Comparison of ENCODE assay signal across 8 cellular contexts in genomic region chr2:38146917-38147307, GRCh38.
DNase-seq lines count a peak whose midpoint lies in the region; ATAC-seq, FAIRE-seq and TF ChIP-seq lines count a peak whose summit lies in the region.

No MANE protein-coding gene starts in this region.

- no peak for FAIRE-seq in GM12891 (lab: Jason Lieb, UNC)

- intact Hi-C loops in breast epithelium (cut with DNase I; ENCODE audit: low total_unique reads) = no loop called here

- ATAC-seq in GM21723 (IDR thresholded peaks at IDR 0.05; ENCODE audit: unreplicated experiment) = peak; percentile 93

- H3K9ac ChIP-seq in HUES6 (ENCODE audit: low read length) = peak overlapping the region; percentile 73

- 0 out of 2 replicates have a peak overlapping the region, but pooled peaks have one; percentile 19 for H3K4me3 ChIP-seq in HUES6 (ENCODE audit: low read depth, low read length)
- peak overlapping the region in 1 of 3 donors; percentile 9 for H3K4me3 ChIP-seq in breast epithelium

- H3K27ac ChIP-seq in HUES6 (ENCODE audit: low read depth, low read length) (peak overlapping the region; percentile 84; the same call in 1 of the 2 replicates), breast epithelium (peak overlapping the region; percentile 83 to 95)

- no peak for TF ChIP-seq CTCF in breast epithelium (IDR thresholded peaks at IDR 0.05)

- TF ChIP-seq POLR2A in GM12891 (IDR thresholded peaks at IDR 0.05; ENCODE audit: low read depth, low read length) (no peak), breast epithelium (IDR thresholded peaks at IDR 0.05) (no peak)

- H3K27me3 ChIP-seq in HUES6 (ENCODE audit: control insufficient read depth, insufficient read depth, low read length) (no peaks in the 10 kb centered on the region), breast epithelium (no peaks in the 10 kb centered on the region)

- no peaks in the 10 kb centered on the region for H3K36me3 ChIP-seq in HUES6 (ENCODE audit: control insufficient read depth, insufficient read depth, low read length)
- no peaks in the 10 kb centered on the region for H3K36me3 ChIP-seq in breast epithelium

- H3K9me3 ChIP-seq in HUES6 (ENCODE audit: control insufficient read depth, insufficient read depth, low read depth, low read length) (peaks cover 23% of the 10 kb centered on the region), breast epithelium (no peaks in the 10 kb centered on the region)

- H3K4me1 ChIP-seq in HUES6 (ENCODE audit: control insufficient read depth, insufficient read depth, low read length) (peaks cover 15% of the 10 kb centered on the region; the same call in 1 of the 2 replicates), breast epithelium (peaks cover 3 to 10% of the 10 kb centered on the region in 2 donors)

- DNase-seq in GM12891 (ENCODE audit: insufficient read length, low spot score) = no peak
- DNase-seq in breast epithelium (ENCODE audit: low spot score in 2 of 2) = peak in 1 of 2 donors; percentile 48
- peak; percentile 17 for DNase-seq in medulla oblongata (ENCODE audit: extremely low spot score)
- DNase-seq in DMS79 (lab: John Stamatoyannopoulos, UW) = no peak
- DNase-seq in NCI-H146 treated with DMSO at 0.1 percent for 48 hours (lab: John Stamatoyannopoulos, UW; ENCODE audit: unreplicated experiment) = no peak
- DNase-seq in GDM1 (lab: John Stamatoyannopoulos, UW) = no peak

TF ChIP-seq in GM12891, 5 proteins besides CTCF, POLR2A, EP300 and RAD21:
- TF ChIP-seq POU2F2 (IDR thresholded peaks at IDR 0.05; ENCODE audit: low read depth, low read length) (peak; percentile 77), SPI1 (IDR thresholded peaks at IDR 0.05; ENCODE audit: low read depth, low read length) (0 out of 2 replicates have a peak, but pooled peaks have one; percentile 5), PAX5 (IDR thresholded peaks at IDR 0.05; ENCODE audit: insufficient read depth, low read length, severe bottlenecking) (no peak), TAF1 (IDR thresholded peaks at IDR 0.05; ENCODE audit: low read depth, low read length) (no peak), POLR2AphosphoS5 (IDR thresholded peaks at IDR 0.05; ENCODE audit: low read depth, low read length) (no peak)
